In genomic region chr22:32555546-32555945, GRCh38 we compare ENCODE assay signal across 21 cellular contexts.
DNase-seq lines count a peak whose midpoint lies in the region; ATAC-seq and TF ChIP-seq lines count a peak whose summit lies in the region.
"Had no signal": no experiment of that assay in that cellular context is flagged by ENCODE, and none has a peak within 500 bp of the region (broad histone marks: within the 10 kb centered on the region; RNA-seq: fewer than 3 reads in every experiment).

No MANE protein-coding gene starts in this region.

- H3K36me3 ChIP-seq in GM23248 (ENCODE audit: low read depth) = no peaks in the 10 kb centered on the region
- no peaks in the 10 kb centered on the region for H3K36me3 ChIP-seq in mucosa of rectum (ENCODE audit: control insufficient read depth in 2 of 2, insufficient read depth in 2 of 2, low read length in 2 of 2)
- H3K36me3 ChIP-seq in suprapubic skin = no peaks in the 10 kb centered on the region
- H3K36me3 ChIP-seq: neural progenitor cell had no signal

- peaks cover 35% of the 10 kb centered on the region for H3K4me1 ChIP-seq in GM23248 (ENCODE audit: insufficient read depth)
- H3K4me1 ChIP-seq in mucosa of rectum (ENCODE audit: control insufficient read depth in 2 of 2, insufficient read depth in 2 of 2, low read length in 2 of 2) = peaks cover 12 to 23% of the 10 kb centered on the region in 2 donors
- H3K4me1 ChIP-seq in suprapubic skin = peaks cover 54% of the 10 kb centered on the region
- H3K4me1 ChIP-seq: neural progenitor cell had no signal

- no peak for TF ChIP-seq POLR2A in suprapubic skin (IDR thresholded peaks at IDR 0.05)

- 31 to 39% methylated on average over 2 of the region's 2 CpGs for WGBS in GM23248 (ENCODE audit: low coverage in 1 of 2, low lambda C conversion rate in 2 of 2, missing lambda C conversion rate in 2 of 2), 2 experiments
- WGBS in suprapubic skin = 15% methylated on average over 2 of the region's 2 CpGs

- peaks cover 34% of the 10 kb centered on the region for H3F3A ChIP-seq in GM23248 (ENCODE audit: insufficient read depth)

- H3K4me2 ChIP-seq in GM23248 (ENCODE audit: unreplicated experiment) = no peak overlapping the region
- H3K4me2 ChIP-seq: neural progenitor cell had no signal

- H3K4me3 ChIP-seq in GM23248 (no peak overlapping the region), mucosa of rectum (ENCODE audit: low read length in 2 of 2) (no peak overlapping the region), suprapubic skin (no peak overlapping the region)
- H3K4me3 ChIP-seq: dorsolateral prefrontal cortex, lung, neural progenitor cell, skin epidermis had no signal

- no peak for ATAC-seq in GM21723 (IDR thresholded peaks at IDR 0.05; ENCODE audit: unreplicated experiment)

- no peak for TF ChIP-seq CTCF in suprapubic skin (IDR thresholded peaks at IDR 0.05)

- DNase-seq in GM23248 = no peak
- DNase-seq in SK-MEL-5 (ENCODE audit: low read depth, low spot score) = peak; percentile 54
- DNase-seq in suprapubic skin (ENCODE audit: low spot score in 2 of 2) = no peak
- no peak for DNase-seq in activated CD8-positive, alpha-beta memory T cell treated with anti-CD3 and anti-CD28 coated beads for 24 hours
- DNase-seq in stimulated activated naive CD4-positive, alpha-beta T cell (lab: John Stamatoyannopoulos, UW) = no peak
- DNase-seq: activated CD4-positive, alpha-beta T cell treated with anti-CD3 and anti-CD28 coated beads for 4 hours; activated gamma-delta T cell; activated T-cell treated with anti-CD3 and anti-CD28 coated beads, Interleukin-2, amount 50 U/mL, for 24 hours; cerebellar nuclear complex; dorsolateral prefrontal cortex; islet precursor cell; NCI-H1105 treated with DMSO at 0.1 percent for 48 hours; NCI-H2029 treated with DMSO at 0.1 percent for 48 hours; NCI-H345; RPMI8226 had no signal

- 0 out of 2 replicates have a peak overlapping the region, but pooled peaks have one; percentile 7 for H2AFZ ChIP-seq in GM23248
- H2AFZ ChIP-seq: neural progenitor cell had no signal

- H3K9ac ChIP-seq in GM23248 (no peak overlapping the region), mucosa of rectum (ENCODE audit: low read depth in 1 of 2, low read length in 2 of 2) (no peak overlapping the region)
- H3K9ac ChIP-seq: neural progenitor cell had no signal

- no peak for TF ChIP-seq EP300 in suprapubic skin (IDR thresholded peaks at IDR 0.05)

- no peaks in the 10 kb centered on the region for H3K9me2 ChIP-seq in GM23248 (ENCODE audit: insufficient read depth)

- no peaks in the 10 kb centered on the region for H3K27me3 ChIP-seq in GM23248 (replicated peaks; ENCODE audit: insufficient read depth)
- no peaks in the 10 kb centered on the region for H3K27me3 ChIP-seq in mucosa of rectum (ENCODE audit: control insufficient read depth in 2 of 2, insufficient read depth in 2 of 2, low read length in 2 of 2)
- H3K27me3 ChIP-seq in suprapubic skin = no peaks in the 10 kb centered on the region
- H3K27me3 ChIP-seq: dorsolateral prefrontal cortex, neural progenitor cell had no signal

- H3K79me2 ChIP-seq in GM23248 (ENCODE audit: insufficient read depth) = no peaks in the 10 kb centered on the region

- H3K9me3 ChIP-seq in GM23248 (ENCODE audit: low read depth) = no peaks in the 10 kb centered on the region
- no peaks in the 10 kb centered on the region for H3K9me3 ChIP-seq in mucosa of rectum (ENCODE audit: control insufficient read depth in 2 of 2, low read length in 2 of 2)
- H3K9me3 ChIP-seq in suprapubic skin = no peaks in the 10 kb centered on the region

- H4K20me1 ChIP-seq in GM23248 (ENCODE audit: insufficient read depth) = no peaks in the 10 kb centered on the region

- no peak overlapping the region for H3K27ac ChIP-seq in GM23248
- H3K27ac ChIP-seq in mucosa of rectum (ENCODE audit: low read depth in 2 of 2, low read length in 2 of 2) = peak overlapping the region; percentile 35 to 51
- peak overlapping the region; percentile 58 for H3K27ac ChIP-seq in suprapubic skin
- H3K27ac ChIP-seq: C4-2B, dorsolateral prefrontal cortex, neural progenitor cell had no signal

- in situ Hi-C loops in GM23248 (cut with MboI) (no loop called here), SK-MEL-5 (cut with HindIII; ENCODE audit: low pct_unique_long_range_greater_than_20kb, low sequenced_read_pairs) (no loop called here)
